23 cellular contexts compared by ENCODE assay signal in the genomic region with DNA sequence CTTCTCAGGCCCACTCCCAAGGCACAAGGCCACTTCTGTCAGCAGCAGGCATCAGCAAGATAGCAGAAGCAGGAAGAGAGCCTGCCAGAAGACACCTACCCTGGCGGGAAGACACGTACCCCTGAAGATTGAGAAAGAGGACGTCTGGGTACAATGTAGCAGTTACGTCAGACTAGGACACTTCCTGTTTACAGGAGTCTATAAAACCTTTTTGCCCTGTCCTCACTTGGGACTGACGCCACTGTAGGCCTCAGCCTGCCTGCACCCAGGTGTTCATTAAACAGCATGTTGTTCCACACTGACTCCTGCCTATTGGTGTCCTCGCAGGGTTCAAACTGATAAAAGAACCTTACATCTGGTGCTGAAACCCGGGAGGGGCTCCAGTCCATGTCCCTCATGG. TPM values are rescaled to one million over a fixed set of nuclear protein-coding genes. Genes with fewer than 3 reads are reported as not detected.
DNase-seq lines count a peak whose midpoint lies in the region; ATAC-seq and TF ChIP-seq lines count a peak whose summit lies in the region.
"Had no signal": no experiment of that assay in that cellular context is flagged by ENCODE, and none has a peak within 500 bp of the region (broad histone marks: within the 10 kb centered on the region; RNA-seq: fewer than 3 reads in every experiment).

No MANE protein-coding gene starts in this region.

- no peaks in the 10 kb centered on the region for H3K9me3 Mint-ChIP-seq in MCF 10A (ENCODE audit: unreplicated experiment)
- H3K9me3 Mint-ChIP-seq in stimulated activated effector memory CD8-positive, alpha-beta T cell treated with anti-CD3 and anti-CD28 coated beads, Interleukin-12 subunit alpha, Interleukin-12 subunit beta, amount 100 ng/mL, for 72 hours = peaks cover 14% of the 10 kb centered on the region

- no peaks in the 10 kb centered on the region for H3K27me3 ChIP-seq in breast epithelium
- H3K27me3 ChIP-seq in Panc1 (ENCODE audit: control insufficient read depth, insufficient read depth, low read length) = peaks cover 6% of the 10 kb centered on the region; the same call in 1 of the 2 replicates
- H3K27me3 ChIP-seq: neural progenitor cell had no signal

- H3K4me3 ChIP-seq in breast epithelium (no peak overlapping the region), Panc1 (ENCODE audit: low read depth in 2 of 2, low read length in 2 of 2) (no peak overlapping the region), foreskin fibroblast (ENCODE audit: low read depth in 1 of 2, low read length in 2 of 2) (no peak overlapping the region)
- H3K4me3 ChIP-seq: neural progenitor cell had no signal

- H3K27ac Mint-ChIP-seq in MCF 10A (ENCODE audit: low read depth, unreplicated experiment) = no peak overlapping the region
- peak overlapping the region; percentile 65 for H3K27ac Mint-ChIP-seq in stimulated activated effector memory CD8-positive, alpha-beta T cell treated with anti-CD3 and anti-CD28 coated beads, Interleukin-12 subunit alpha, Interleukin-12 subunit beta, amount 100 ng/mL, for 72 hours
- H3K27ac Mint-ChIP-seq: endodermal cell; neural progenitor cell; stimulated activated naive CD8-positive, alpha-beta T cell treated with anti-CD3 and anti-CD28 coated beads, Interleukin-15, Interleukin-2, amounts not matched to agents 100 ng/mL and 50 ng/mL, for 24 hours had no signal

- H3K9me3 ChIP-seq in breast epithelium (peaks cover 0 to 4% of the 10 kb centered on the region in 2 donors), Panc1 (ENCODE audit: control insufficient read depth, insufficient read depth, low read depth, low read length) (no peaks in the 10 kb centered on the region)

- ATAC-seq in Panc1 = peak; percentile 44; the same call in 1 of the 2 replicates
- ATAC-seq in stimulated activated effector memory CD8-positive, alpha-beta T cell treated with anti-CD3 and anti-CD28 coated beads, Interleukin-12 subunit alpha, Interleukin-12 subunit beta, amount 100 ng/mL, for 72 hours = peak; percentile 28
- ATAC-seq in GM18520 (IDR thresholded peaks at IDR 0.05; ENCODE audit: unreplicated experiment) = no peak
- ATAC-seq: activated T-cell treated with anti-CD3 and anti-CD28 coated beads, Interleukin-2, amount 50 U/mL, for 4 hours; PC-3 had no signal

- H3K36me3 Mint-ChIP-seq in MCF 10A (ENCODE audit: insufficient read depth, unreplicated experiment) = no peaks in the 10 kb centered on the region
- H3K36me3 Mint-ChIP-seq in stimulated activated effector memory CD8-positive, alpha-beta T cell treated with anti-CD3 and anti-CD28 coated beads, Interleukin-12 subunit alpha, Interleukin-12 subunit beta, amount 100 ng/mL, for 72 hours = peaks cover 4% of the 10 kb centered on the region
- H3K36me3 Mint-ChIP-seq: neural progenitor cell had no signal

- H3K27ac ChIP-seq in breast epithelium = no peak overlapping the region
- H3K27ac ChIP-seq in Panc1 (ENCODE audit: low read length) = no peak overlapping the region
- H3K27ac ChIP-seq: 22Rv1, neural progenitor cell, VCaP had no signal

- no TSS peak for BruUV-seq in MCF 10A (replicated peaks; lab: Mats Ljungman, UMichigan)
- BruUV-seq in Panc1 (replicated peaks; lab: Mats Ljungman, UMichigan) = no TSS peak

- H3K27me3 Mint-ChIP-seq in MCF 10A (ENCODE audit: insufficient read depth, unreplicated experiment) = no peaks in the 10 kb centered on the region
- H3K27me3 Mint-ChIP-seq: stimulated activated naive CD8-positive, alpha-beta T cell treated with anti-CD3 and anti-CD28 coated beads, Interleukin-15, Interleukin-2, amounts not matched to agents 100 ng/mL and 50 ng/mL, for 24 hours had no signal

- no peak overlapping the region for H3K4me3 Mint-ChIP-seq in MCF 10A (ENCODE audit: unreplicated experiment)
- no peak overlapping the region for H3K4me3 Mint-ChIP-seq in stimulated activated effector memory CD8-positive, alpha-beta T cell treated with anti-CD3 and anti-CD28 coated beads, Interleukin-12 subunit alpha, Interleukin-12 subunit beta, amount 100 ng/mL, for 72 hours
- H3K4me3 Mint-ChIP-seq: activated T-cell treated with anti-CD3 and anti-CD28 coated beads, Interleukin-2, amount 50 U/mL, for 4 hours; endodermal cell; neural progenitor cell; stimulated activated naive CD8-positive, alpha-beta T cell treated with anti-CD3 and anti-CD28 coated beads, Interleukin-15, Interleukin-2, amounts not matched to agents 100 ng/mL and 50 ng/mL, for 24 hours had no signal

- H3K4me1 ChIP-seq in breast epithelium (no peaks in the 10 kb centered on the region), Panc1 (ENCODE audit: control insufficient read depth, insufficient read depth, low read length) (no peaks in the 10 kb centered on the region)
- H3K4me1 ChIP-seq: neural progenitor cell had no signal

- TF ChIP-seq CTCF in MCF 10A (IDR thresholded peaks at IDR 0.05; ENCODE audit: unreplicated experiment) (no peak), breast epithelium (IDR thresholded peaks at IDR 0.05) (no peak), Panc1 (IDR thresholded peaks at IDR 0.05) (no peak), foreskin fibroblast (IDR thresholded peaks at IDR 0.05; ENCODE audit: low read depth, low read length) (no peak)

- CTCF ChIA-PET in MCF 10A (lab: Yijun Ruan, JAX) (interaction anchor here (0.9 kb wide), 1 partner anchor 160 kb away, joined by 3 read pairs; no protein-coding TSS in a partner anchor), Panc1 (lab: Charles Lee) (no interaction called here)

- H3K36me3 ChIP-seq in breast epithelium = no peaks in the 10 kb centered on the region
- no peaks in the 10 kb centered on the region for H3K36me3 ChIP-seq in Panc1 (ENCODE audit: control insufficient read depth, insufficient read depth, low read length)
- H3K36me3 ChIP-seq: neural progenitor cell had no signal

- DNase-seq in MCF 10A (ENCODE audit: unreplicated experiment) (peak; percentile 13), breast epithelium (ENCODE audit: low spot score in 2 of 2) (no peak), Panc1 (ENCODE audit: low read depth, low spot score) (no peak), amniotic epithelial cell (ENCODE audit: low read depth) (peak; percentile 5), foreskin fibroblast (no peak)
- no peak for DNase-seq in stimulated activated effector memory CD8-positive, alpha-beta T cell treated with anti-CD3 and anti-CD28 coated beads, Interleukin-12 subunit alpha, Interleukin-12 subunit beta, amount 100 ng/mL, for 72 hours (ENCODE audit: low spot score in 2 of 2)
- no peak for DNase-seq in stimulated activated CD4-positive, alpha-beta T cell treated with anti-CD3 and anti-CD28 coated beads, Interleukin-4, amount 100 ng/mL, for 4 hours
- DNase-seq: activated CD4-positive, alpha-beta T cell treated with anti-CD3 and anti-CD28 coated beads, Interleukin-2, amount 50 U/mL, for 48 hours; activated T-cell treated with anti-CD3 and anti-CD28 coated beads, Interleukin-2, amount 50 U/mL, for 4 hours; central memory CD4-positive, alpha-beta T cell; DMS153; endodermal cell; hippocampal formation; NCI-H2081 treated with DMSO at 0.1 percent for 48 hours; NCI-H524; PC-3; stimulated activated CD4-positive, alpha-beta T cell treated with anti-CD3 and anti-CD28 coated beads, Interleukin-15, amount 100 ng/mL, for 24 hours; SW 1271 had no signal

- no peaks in the 10 kb centered on the region for H3K4me1 Mint-ChIP-seq in MCF 10A (ENCODE audit: insufficient read depth, unreplicated experiment)
- H3K4me1 Mint-ChIP-seq in stimulated activated effector memory CD8-positive, alpha-beta T cell treated with anti-CD3 and anti-CD28 coated beads, Interleukin-12 subunit alpha, Interleukin-12 subunit beta, amount 100 ng/mL, for 72 hours = peaks cover 5% of the 10 kb centered on the region
- H3K4me1 Mint-ChIP-seq: endodermal cell, neural progenitor cell had no signal

- no peak for TF ChIP-seq POLR2A in breast epithelium (IDR thresholded peaks at IDR 0.05)

- in situ Hi-C loops in Panc1 (cut with HindIII; ENCODE audit: low pct_unique_long_range_greater_than_20kb, low sequenced_read_pairs) = no loop called here

- intact Hi-C loops in MCF 10A (cut with micrococcal nuclease) (no loop called here), breast epithelium (cut with DNase I; ENCODE audit: low total_unique reads) (no loop called here), Panc1 (cut with micrococcal nuclease; ENCODE audit: unreplicated experiment) (no loop called here)

- POLR2A ChIA-PET in MCF 10A (lab: Yijun Ruan, JAX) = no interaction called here
- POLR2A ChIA-PET in Panc1 (lab: Charles Lee) = no interaction called here

RNA-seq across cellular contexts. Expression of a gene that starts 56.7 kb away (rescaled TPM):
- total RNA-seq in MCF 10A (2022) = 35.5 and 39.0 TPM in 2 replicates
- 100 to 1,000 TPM in 1 of 3 donors, 10 to 100 TPM in 2; 39.8 to 122 (median 72.8) TPM for total RNA-seq in breast epithelium
- total RNA-seq in Panc1 (2021; ENCODE audit: unreplicated experiment) = 88.2 TPM
- 40.3 TPM for polyA plus RNA-seq in Panc1 (2012; ENCODE audit: insufficient read length)

Comparison
In these comparisons a context has a peak if more than half of its experiments do, and no peak if none do; other contexts are left out.
1. DNase-seq: peak in MCF 10A (single experiment) and amniotic epithelial cell (single experiment); none in breast epithelium (0 of 2), Panc1 (single experiment), stimulated activated effector memory CD8-positive, alpha-beta T cell treated with anti-CD3 and anti-CD28 coated beads, Interleukin-12 subunit alpha, Interleukin-12 subunit beta, amount 100 ng/mL, for 72 hours (0 of 2), stimulated activated CD4-positive, alpha-beta T cell treated with anti-CD3 and anti-CD28 coated beads, Interleukin-4, amount 100 ng/mL, for 4 hours (0 of 2) and foreskin fibroblast (0 of 2).